2 cellular contexts compared by ENCODE assay signal in genomic region chr10:16916496-16916895, GRCh38.
A peak's percentile ranks its signal among the peaks of the same experiment; 100 is the strongest.
TF ChIP-seq lines count a peak whose summit lies in the region.

No MANE protein-coding gene starts in this region.

TF ChIP-seq in A549, 52 proteins besides CTCF, POLR2A, EP300 and RAD21:
- TF ChIP-seq SMC3 (IDR thresholded peaks at IDR 0.05) (no peak), MAFK (IDR thresholded peaks at IDR 0.05; ENCODE audit: partially characterized antibody) (peak; percentile 72)

TF ChIP-seq in K562, 482 proteins besides CTCF, POLR2A, EP300 and RAD21:
- peak; percentile 68; the same call in 1 of the 2 replicates for TF ChIP-seq C11orf30 (IDR thresholded peaks at IDR 0.05; ENCODE audit: low read depth)
- no peak for TF ChIP-seq EZH2 (IDR thresholded peaks at IDR 0.05; ENCODE audit: borderline replicate concordance, low read depth, low read length)
- TF ChIP-seq ZNF239 (CRISPR knock-in tag; IDR thresholded peaks at IDR 0.05): no peak
- no peak for TF ChIP-seq ZNF696 (CRISPR knock-in tag; conservative IDR thresholded peaks at IDR 0.05)
- TF ChIP-seq MAFG (tag; conservative IDR thresholded peaks at IDR 0.05): peak; percentile 40; the same call in 1 of the 2 replicates
- TF ChIP-seq ZNF830 (CRISPR knock-in tag; IDR thresholded peaks at IDR 0.05): no peak
- TF ChIP-seq NRF1 (conservative IDR thresholded peaks at IDR 0.05 in 1 of 2, IDR thresholded peaks at IDR 0.05 in 1 of 2): no peak
- no peak for TF ChIP-seq CEBPG (CRISPR knock-in tag; IDR thresholded peaks at IDR 0.05)
- TF ChIP-seq CEBPG (tag; conservative IDR thresholded peaks at IDR 0.05 in 1 of 2, IDR thresholded peaks at IDR 0.05 in 1 of 2): no peak
- no peak for TF ChIP-seq ZBTB17 (CRISPR knock-in tag; IDR thresholded peaks at IDR 0.05)
- no peak for TF ChIP-seq TARDBP (IDR thresholded peaks at IDR 0.05)
- TF ChIP-seq CREB1 (IDR thresholded peaks at IDR 0.05): no peak
- TF ChIP-seq CREB1 (CRISPR knock-in tag; IDR thresholded peaks at IDR 0.05): no peak
- TF ChIP-seq FOXP4 (CRISPR knock-in tag; IDR thresholded peaks at IDR 0.05; ENCODE audit: borderline replicate concordance): no peak
- no peak for TF ChIP-seq MCM2 (IDR thresholded peaks at IDR 0.05; ENCODE audit: low read depth)
- TF ChIP-seq DDX20 (tag; IDR thresholded peaks at IDR 0.05; ENCODE audit: low read depth): no peak
- no peak for TF ChIP-seq RBM17 (IDR thresholded peaks at IDR 0.05; ENCODE audit: borderline replicate concordance, low read depth, low read length)
- TF ChIP-seq HDAC8 (tag; IDR thresholded peaks at IDR 0.05): no peak
- TF ChIP-seq CUX1 (CRISPR knock-in tag; IDR thresholded peaks at IDR 0.05): no peak
- no peak for TF ChIP-seq GTF2A2 (tag; IDR thresholded peaks at IDR 0.05)
- no peak for TF ChIP-seq E2F3 (CRISPR knock-in tag; IDR thresholded peaks at IDR 0.05)
- no peak for TF ChIP-seq OTX1 (CRISPR knock-in tag; IDR thresholded peaks at IDR 0.05)
- TF ChIP-seq LEF1 (IDR thresholded peaks at IDR 0.05): no peak
- TF ChIP-seq ZBTB33 (CRISPR knock-in tag; IDR thresholded peaks at IDR 0.05): peak; percentile 93
- TF ChIP-seq FOXJ2 (tag; IDR thresholded peaks at IDR 0.05): no peak
- no peak for TF ChIP-seq ZNF407 (IDR thresholded peaks at IDR 0.05; ENCODE audit: low read depth)
- no peak for TF ChIP-seq SMARCE1 (IDR thresholded peaks at IDR 0.05)
- no peak for TF ChIP-seq MAZ (CRISPR knock-in tag; conservative IDR thresholded peaks at IDR 0.05 in 1 of 2, IDR thresholded peaks at IDR 0.05 in 1 of 2)
- no peak for TF ChIP-seq ZNF3 (CRISPR knock-in tag; IDR thresholded peaks at IDR 0.05)
- no peak for TF ChIP-seq ZSCAN29 (IDR thresholded peaks at IDR 0.05)
- no peak for TF ChIP-seq NR2C2 (CRISPR knock-in tag; IDR thresholded peaks at IDR 0.05)
- TF ChIP-seq NR2C2 (tag; IDR thresholded peaks at IDR 0.05): no peak
- TF ChIP-seq CTBP1 (IDR thresholded peaks at IDR 0.05; ENCODE audit: borderline replicate concordance): no peak
- TF ChIP-seq ZNF449 (CRISPR knock-in tag; IDR thresholded peaks at IDR 0.05): no peak
- TF ChIP-seq ZNF707 (CRISPR knock-in tag; conservative IDR thresholded peaks at IDR 0.05): no peak
- TF ChIP-seq CBX2 (IDR thresholded peaks at IDR 0.05; ENCODE audit: insufficient read depth, low read length, poor library complexity, severe bottlenecking): no peak
- no peak for TF ChIP-seq EHMT2 (IDR thresholded peaks at IDR 0.05)
- TF ChIP-seq BACH1 (tag; IDR thresholded peaks at IDR 0.05): no peak
- TF ChIP-seq ZNF316 (IDR thresholded peaks at IDR 0.05): peak; percentile 91
